9 cellular contexts compared by ENCODE assay signal in genomic region chr7:101315336-101315735, GRCh38. TPM values are rescaled to one million over a fixed set of nuclear protein-coding genes. Genes with fewer than 3 reads are reported as not detected.
A peak's percentile ranks its signal among the peaks of the same experiment; 100 is the strongest.
DNase-seq lines count a peak whose midpoint lies in the region; ATAC-seq, FAIRE-seq and TF ChIP-seq lines count a peak whose summit lies in the region.
"Had no signal": no experiment of that assay in that cellular context is flagged by ENCODE, and none has a peak within 500 bp of the region (broad histone marks: within the 10 kb centered on the region; RNA-seq: fewer than 3 reads in every experiment).

No MANE protein-coding gene starts in this region.

- no peaks in the 10 kb centered on the region for H3K9me2 ChIP-seq in DOHH2 (replicated peaks; ENCODE audit: control insufficient read depth, low read length)

- no peaks in the 10 kb centered on the region; the same call in 1 of the 2 replicates for H4K20me1 ChIP-seq in DOHH2 (ENCODE audit: control insufficient read depth, insufficient read depth, low read depth, low read length)

- ATAC-seq in HG03159 (IDR thresholded peaks at IDR 0.05; ENCODE audit: unreplicated experiment) (no peak), HG03095 (IDR thresholded peaks at IDR 0.05; ENCODE audit: unreplicated experiment) (no peak)

- H3K4me1 ChIP-seq in DOHH2 (ENCODE audit: control insufficient read depth, low read length): no peaks in the 10 kb centered on the region

- H3K4me3 ChIP-seq in DOHH2 (ENCODE audit: low read length): no peak overlapping the region

- H3K27ac ChIP-seq in DOHH2 (ENCODE audit: low read depth, low read length) (no peak overlapping the region), VCaP (no peak overlapping the region)

- H3K79me2 ChIP-seq in DOHH2 (ENCODE audit: control insufficient read depth, low read length): no peaks in the 10 kb centered on the region

- H3K9me3 ChIP-seq in DOHH2 (ENCODE audit: control insufficient read depth, insufficient read depth, low read length): peaks cover 3% of the 10 kb centered on the region; the same call in 1 of the 2 replicates

- no peak for FAIRE-seq in GM12892 (lab: Jason Lieb, UNC)
- FAIRE-seq: TTC549 had no signal

- no peaks in the 10 kb centered on the region for H3K27me3 ChIP-seq in DOHH2 (ENCODE audit: control insufficient read depth, low read length)

- peak; percentile 86 for TF ChIP-seq CTCF in DOHH2 (IDR thresholded peaks at IDR 0.05; ENCODE audit: low read depth, low read length, poor library complexity, severe bottlenecking)
- TF ChIP-seq CTCF in VCaP (conservative IDR thresholded peaks at IDR 0.05): peak; percentile 78

- no peaks in the 10 kb centered on the region for H3F3A ChIP-seq in DOHH2 (ENCODE audit: control insufficient read depth, insufficient read depth)

- peaks cover 11% of the 10 kb centered on the region for H3K36me3 ChIP-seq in DOHH2 (ENCODE audit: control insufficient read depth, low read length)

- DNase-seq in KBM-7: peak; percentile 47
- DNase-seq in dedifferentiated amniotic fluid mesenchymal stem cell (ENCODE audit: extremely low spot score): peak; percentile 35
- peak; percentile 64 for DNase-seq in myocyte (ENCODE audit: low read depth)
- DNase-seq in GM12892 (ENCODE audit: insufficient read length): no peak

- no peak for TF ChIP-seq POLR2A in GM12892 (IDR thresholded peaks at IDR 0.05; ENCODE audit: low read depth, low read length)

- in situ Hi-C loops in KBM-7 (cut with MboI; ENCODE audit: low pct_unique_long_range_greater_than_20kb, low sequenced_read_pairs): no loop called here

- H3K4me2 ChIP-seq in DOHH2 (ENCODE audit: low read length): no peak overlapping the region

RNA-seq across cellular contexts. Expression of gene IFT22, which starts 6.3 kb away (rescaled TPM):
- total RNA-seq in myocyte: 28.7 and 28.8 TPM in 2 replicates
- 71.2 TPM for polyA plus RNA-seq in myocyte (2012)
- 14.9 TPM for polyA plus RNA-seq in GM12892 (2012; ENCODE audit: missing spikeins)

RNA-seq across cellular contexts. Expression of gene COL26A1, which starts 47.3 kb away (rescaled TPM):
- total RNA-seq in myocyte: 0.19 TPM in 1 of 2 replicates, not detected in the other
- polyA plus RNA-seq in myocyte (2012): 0.33 TPM
- not detected for polyA plus RNA-seq in GM12892 (2012; ENCODE audit: missing spikeins)
